In the genomic region with DNA sequence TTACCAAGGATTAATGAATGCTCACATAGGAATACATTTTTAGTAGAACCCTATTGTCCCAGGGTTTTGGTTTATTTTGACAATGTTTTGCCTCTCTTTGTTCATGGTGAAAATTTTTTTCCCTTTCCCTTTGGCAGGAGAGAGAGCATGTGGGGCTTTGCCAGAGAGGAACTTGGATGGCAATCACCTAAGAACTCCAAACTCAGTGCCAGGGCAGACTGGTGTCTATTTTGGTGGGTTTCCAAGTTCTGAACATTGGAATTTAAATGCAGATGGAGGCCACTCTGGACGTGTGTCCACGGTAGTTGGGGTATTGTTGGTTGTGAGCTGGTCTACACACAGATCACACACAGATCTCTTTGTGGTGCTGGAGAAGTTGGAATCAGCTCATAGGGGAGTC, we compare ENCODE assay signal across 15 cellular contexts.
DNase-seq lines count a peak whose midpoint lies in the region; ATAC-seq and TF ChIP-seq lines count a peak whose summit lies in the region.
"Had no signal": no experiment of that assay in that cellular context is flagged by ENCODE, and none has a peak within 500 bp of the region (broad histone marks: within the 10 kb centered on the region; RNA-seq: fewer than 3 reads in every experiment).

No MANE protein-coding gene starts in this region.

- H3K9me3 Mint-ChIP-seq in activated T-cell treated with anti-CD3 and anti-CD28 coated beads, Interleukin-2, amount 50 U/mL, for 4 hours: no peaks in the 10 kb centered on the region

- TF ChIP-seq CTCF in left lung (IDR thresholded peaks at IDR 0.05): no peak

- H3K4me3 Mint-ChIP-seq in activated T-cell treated with anti-CD3 and anti-CD28 coated beads, Interleukin-2, amount 50 U/mL, for 4 hours: no peak overlapping the region
- H3K4me3 Mint-ChIP-seq: CD4-positive, CD25-positive, alpha-beta regulatory T cell had no signal

- no peak for ATAC-seq in activated T-cell treated with anti-CD3 and anti-CD28 coated beads, Interleukin-2, amount 50 U/mL, for 4 hours
- ATAC-seq in left lung: no peak

- H3K4me3 ChIP-seq in left lung (no peak overlapping the region), Karpas-422 (ENCODE audit: low read length) (no peak overlapping the region)
- H3K4me3 ChIP-seq: BLaER1 treated with 17β-estradiol and CSF1 and Interleukin-3, amounts not matched to agents 10 nM and 100 nM; GM23248 had no signal

- H3K9me3 ChIP-seq in left lung: no peaks in the 10 kb centered on the region
- H3K9me3 ChIP-seq in Karpas-422 (ENCODE audit: low read length): peaks cover 37% of the 10 kb centered on the region
- H3K9me3 ChIP-seq: BLaER1 treated with 17β-estradiol and CSF1 and Interleukin-3, amounts not matched to agents 10 nM and 100 nM had no signal

- no peaks in the 10 kb centered on the region for H3K36me3 ChIP-seq in left lung
- H3K36me3 ChIP-seq in Karpas-422 (ENCODE audit: insufficient read depth, low read length): no peaks in the 10 kb centered on the region
- H3K36me3 ChIP-seq: BLaER1 treated with 17β-estradiol and CSF1 and Interleukin-3, amounts not matched to agents 10 nM and 100 nM had no signal

- no peak overlapping the region for H3K27ac ChIP-seq in left lung
- H3K27ac ChIP-seq in Karpas-422 (ENCODE audit: low read length): no peak overlapping the region
- H3K27ac ChIP-seq: BLaER1 treated with 17β-estradiol and CSF1 and Interleukin-3, amounts not matched to agents 10 nM and 100 nM; GM23248 had no signal

- H3K36me3 Mint-ChIP-seq in activated T-cell treated with anti-CD3 and anti-CD28 coated beads, Interleukin-2, amount 50 U/mL, for 4 hours (ENCODE audit: insufficient read depth): no peaks in the 10 kb centered on the region
- H3K36me3 Mint-ChIP-seq: CD4-positive, CD25-positive, alpha-beta regulatory T cell had no signal

- H3K4me2 ChIP-seq in Karpas-422 (ENCODE audit: low read depth, low read length, poor library complexity, severe bottlenecking): no peak overlapping the region
- H3K4me2 ChIP-seq: BLaER1 treated with 17β-estradiol and CSF1 and Interleukin-3, amounts not matched to agents 10 nM and 100 nM had no signal

- H3K4me1 ChIP-seq in left lung (no peaks in the 10 kb centered on the region), Karpas-422 (ENCODE audit: low read length) (no peaks in the 10 kb centered on the region)
- H3K4me1 ChIP-seq: BLaER1 treated with 17β-estradiol and CSF1 and Interleukin-3, amounts not matched to agents 10 nM and 100 nM had no signal

- H3K27me3 ChIP-seq in left lung (no peaks in the 10 kb centered on the region), Karpas-422 (ENCODE audit: low read length) (no peaks in the 10 kb centered on the region)
- H3K27me3 ChIP-seq: BLaER1 treated with 17β-estradiol and CSF1 and Interleukin-3, amounts not matched to agents 10 nM and 100 nM had no signal

- H4K20me1 ChIP-seq in Karpas-422 (ENCODE audit: insufficient read depth, low read depth, low read length): no peaks in the 10 kb centered on the region
- H4K20me1 ChIP-seq: BLaER1 treated with 17β-estradiol and CSF1 and Interleukin-3, amounts not matched to agents 10 nM and 100 nM had no signal

- DNase-seq in Ammon's horn (ENCODE audit: low spot score) (peak; percentile 4), NCI-H446 (lab: John Stamatoyannopoulos, UW) (peak; percentile 23 to 89), dermis blood vessel endothelial cell (peak; percentile 5), inferior parietal cortex (ENCODE audit: extremely low spot score) (peak; percentile 23), left lung (no peak), Karpas-422 (no peak)
- DNase-seq in activated CD4-positive, alpha-beta T cell treated with anti-CD3 and anti-CD28 coated beads, Interleukin-2, amount 50 U/mL, for 48 hours: no peak
- no peak for DNase-seq in activated T-cell treated with anti-CD3 and anti-CD28 coated beads, Interleukin-2, amount 50 U/mL, for 4 hours
- DNase-seq: 8988T; AML-193; CD4-positive, CD25-positive, alpha-beta regulatory T cell; DMS53; GM23248; H7 had no signal

- H3K9ac ChIP-seq in Karpas-422 (ENCODE audit: low read length): no peak overlapping the region
- H3K9ac ChIP-seq: BLaER1 treated with 17β-estradiol and CSF1 and Interleukin-3, amounts not matched to agents 10 nM and 100 nM; GM23248 had no signal

- no peaks in the 10 kb centered on the region for H3K79me2 ChIP-seq in Karpas-422 (ENCODE audit: low read length)

- no peak overlapping the region for H2AFZ ChIP-seq in Karpas-422 (ENCODE audit: low read length)
- H2AFZ ChIP-seq: GM23248 had no signal

- intact Hi-C loops in left lung (cut with DNase I): no loop called here

- no peaks in the 10 kb centered on the region for H3K9me2 ChIP-seq in Karpas-422 (replicated peaks; ENCODE audit: insufficient read depth, low read length)

- no peaks in the 10 kb centered on the region for H3K27me3 Mint-ChIP-seq in activated T-cell treated with anti-CD3 and anti-CD28 coated beads, Interleukin-2, amount 50 U/mL, for 4 hours (ENCODE audit: low read depth)
- H3K27me3 Mint-ChIP-seq: CD4-positive, CD25-positive, alpha-beta regulatory T cell had no signal

- no peaks in the 10 kb centered on the region for H3K4me1 Mint-ChIP-seq in activated T-cell treated with anti-CD3 and anti-CD28 coated beads, Interleukin-2, amount 50 U/mL, for 4 hours (ENCODE audit: low read depth)
- H3K4me1 Mint-ChIP-seq: CD4-positive, CD25-positive, alpha-beta regulatory T cell had no signal

Comparison
In these comparisons a context has a peak if more than half of its experiments do, and no peak if none do; other contexts are left out.
1. DNase-seq: peak in Ammon's horn (single experiment), NCI-H446 (2 of 2), dermis blood vessel endothelial cell (single experiment) and inferior parietal cortex (single experiment); none in activated CD4-positive, alpha-beta T cell treated with anti-CD3 and anti-CD28 coated beads, Interleukin-2, amount 50 U/mL, for 48 hours (0 of 2), activated T-cell treated with anti-CD3 and anti-CD28 coated beads, Interleukin-2, amount 50 U/mL, for 4 hours (single experiment), left lung (0 of 2) and Karpas-422 (single experiment).